ENCODE assay signal across 13 cellular contexts in genomic region chr17:31564883-31565297, GRCh38.
A peak's percentile ranks its signal among the peaks of the same experiment; 100 is the strongest.
DNase-seq lines count a peak whose midpoint lies in the region; ATAC-seq and TF ChIP-seq lines count a peak whose summit lies in the region.
"Had no signal": no experiment of that assay in that cellular context is flagged by ENCODE, and none has a peak within 500 bp of the region (broad histone marks: within the 10 kb centered on the region; RNA-seq: fewer than 3 reads in every experiment).

No MANE protein-coding gene starts in this region.

- H3K9me3 ChIP-seq in thyroid gland = no peaks in the 10 kb centered on the region

- H3K27me3 Mint-ChIP-seq in T-cell = peaks cover 4 to 12% of the 10 kb centered on the region in 2 donors

- peaks cover 7 to 14% (median 13%) of the 10 kb centered on the region in 3 donors for H3K4me1 Mint-ChIP-seq in T-cell

- no peaks in the 10 kb centered on the region for H3K36me3 Mint-ChIP-seq in T-cell
- H3K36me3 Mint-ChIP-seq: activated CD8-positive, alpha-beta memory T cell treated with anti-CD3 and anti-CD28 coated beads, Interleukin-2, amount 10 ng/mL, durations not matched to agents 7 days and 5 days had no signal

- WGBS in thyroid gland, 2 donors = 50 to 51% methylated on average over 6 of the region's 6 CpGs

- peaks cover 41 to 81% of the 10 kb centered on the region in 2 donors for H3K4me1 ChIP-seq in thyroid gland

- intact Hi-C loops in thyroid gland (cut with DNase I) = no loop called here

- H3K27ac ChIP-seq in thyroid gland = peak overlapping the region; percentile 73 to 79 (median 73)
- H3K27ac ChIP-seq: 22Rv1 had no signal

- POLR2A ChIA-PET in T-cell (lab: Charles Lee) = no interaction called here

- CTCF ChIA-PET in T-cell (lab: Charles Lee) = no interaction called here

- no peak for TF ChIP-seq CTCF in kidney epithelial cell (IDR thresholded peaks at IDR 0.05; ENCODE audit: insufficient read depth, low read length, poor library complexity, severe bottlenecking)
- TF ChIP-seq CTCF in thyroid gland (IDR thresholded peaks at IDR 0.05) = no peak

- H3K9me3 Mint-ChIP-seq in T-cell = no peaks in the 10 kb centered on the region

- H3K27me3 ChIP-seq in kidney epithelial cell (ENCODE audit: control insufficient read depth, insufficient read depth, low read length) (no peaks in the 10 kb centered on the region), thyroid gland (no peaks in the 10 kb centered on the region)

- ATAC-seq in T-cell (replicated peaks in 1 of 4) (no peak), GM19023 (IDR thresholded peaks at IDR 0.05; ENCODE audit: unreplicated experiment) (no peak)
- ATAC-seq: activated CD8-positive, alpha-beta memory T cell treated with anti-CD3 and anti-CD28 coated beads, Interleukin-2, amount 10 ng/mL, durations not matched to agents 7 days and 5 days; left colon had no signal

- no peaks in the 10 kb centered on the region for H3K36me3 ChIP-seq in kidney epithelial cell (ENCODE audit: control insufficient read depth, insufficient read depth, low read length)
- no peaks in the 10 kb centered on the region for H3K36me3 ChIP-seq in thyroid gland

- no peak overlapping the region for H3K27ac Mint-ChIP-seq in T-cell
- H3K27ac Mint-ChIP-seq: activated CD8-positive, alpha-beta memory T cell treated with anti-CD3 and anti-CD28 coated beads, Interleukin-2, amount 10 ng/mL, durations not matched to agents 7 days and 5 days had no signal

- no peak overlapping the region for H3K4me3 Mint-ChIP-seq in T-cell
- H3K4me3 Mint-ChIP-seq: activated CD8-positive, alpha-beta memory T cell treated with anti-CD3 and anti-CD28 coated beads, Interleukin-2, amount 10 ng/mL, durations not matched to agents 7 days and 5 days had no signal

- no peak overlapping the region for H3K4me3 ChIP-seq in kidney epithelial cell (ENCODE audit: low read depth, low read length)
- no peak overlapping the region for H3K4me3 ChIP-seq in thyroid gland (replicated peaks in 1 of 3)

- no peak for TF ChIP-seq POLR2A in thyroid gland (IDR thresholded peaks at IDR 0.05)

- DNase-seq in DMS 273 (lab: John Stamatoyannopoulos, UW; ENCODE audit: unreplicated experiment) (peak; percentile 28), DMS 273 treated with DMSO at 0.1 percent for 48 hours (lab: John Stamatoyannopoulos, UW) (no peak), astrocyte of the hippocampus (ENCODE audit: low read depth, low spot score) (peak; percentile 85), kidney epithelial cell (ENCODE audit: low read depth) (peak; percentile 60), thyroid gland (peak; percentile 74 to 78), T-cell (no peak), AML-193 (lab: John Stamatoyannopoulos, UW) (no peak)
- DNase-seq: activated CD8-positive, alpha-beta memory T cell treated with anti-CD3 and anti-CD28 coated beads, Interleukin-2, amount 10 ng/mL, durations not matched to agents 7 days and 5 days; left colon; NCI-H1694 treated with DMSO at 0.1 percent for 48 hours; SIG-M5 had no signal

Comparison
In these comparisons a context has a peak if more than half of its experiments do, and no peak if none do; other contexts are left out.
1. DNase-seq: peak in DMS 273 (single experiment), astrocyte of the hippocampus (single experiment), kidney epithelial cell (single experiment) and thyroid gland (2 of 2); none in DMS 273 treated with DMSO at 0.1 percent for 48 hours (single experiment), T-cell (0 of 34) and AML-193 (0 of 2).